Comparison of ENCODE assay signal across 13 cellular contexts in the genomic region with DNA sequence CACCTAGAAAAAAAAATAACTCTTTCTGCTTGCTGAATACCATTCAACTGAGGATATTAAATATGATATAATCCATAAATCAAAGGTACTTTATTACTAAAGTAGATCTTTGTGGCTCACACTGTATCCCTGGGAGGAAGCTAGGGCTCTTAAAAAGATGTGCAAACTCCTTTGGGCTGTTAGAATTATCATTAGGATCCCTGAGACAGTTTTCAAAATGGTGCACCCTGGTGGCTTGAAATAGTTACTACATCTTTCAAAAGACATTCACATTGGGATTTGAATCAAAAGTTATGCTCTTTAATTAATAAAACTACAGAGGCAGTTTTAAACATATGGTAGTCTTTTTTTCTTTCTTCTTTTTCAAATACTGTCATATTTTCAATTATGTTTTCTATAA.
DNase-seq lines count a peak whose midpoint lies in the region; ATAC-seq and TF ChIP-seq lines count a peak whose summit lies in the region.
"Had no signal": no experiment of that assay in that cellular context is flagged by ENCODE, and none has a peak within 500 bp of the region (broad histone marks: within the 10 kb centered on the region; RNA-seq: fewer than 3 reads in every experiment).

No MANE protein-coding gene starts in this region.

- POLR2A ChIA-PET in GM10248 (lab: Yijun Ruan, JAX): no interaction called here

- CTCF ChIA-PET in GM10248 (lab: Yijun Ruan, JAX): interaction anchor here (1.1 kb wide), 1 partner anchor 9 kb away, joined by 5 read pairs; no protein-coding TSS in a partner anchor

- DNase-seq in AG09309 (ENCODE audit: low read depth) (no peak), RPMI7951 (ENCODE audit: low read depth) (peak; percentile 1), foreskin keratinocyte (no peak), GM10248 (ENCODE audit: extremely low spot score) (no peak)
- no peak for DNase-seq in activated CD4-positive, alpha-beta T cell treated with anti-CD3 and anti-CD28 coated beads for 1 hour
- DNase-seq in activated T-cell treated with anti-CD3 and anti-CD28 coated beads, Interleukin-2, amount 50 U/mL, for 1 hour: no peak
- DNase-seq: activated CD8-positive, alpha-beta memory T cell treated with anti-CD3 and anti-CD28 coated beads, Interleukin-2, amount 10 ng/mL, durations not matched to agents 7 days and 5 days; central memory CD4-positive, alpha-beta T cell; hypothalamus; NCI-H1105 treated with DMSO at 0.1 percent for 48 hours had no signal

- H3K4me1 ChIP-seq in foreskin keratinocyte: no peaks in the 10 kb centered on the region

- TF ChIP-seq CTCF in AG09309 (IDR thresholded peaks at IDR 0.05; ENCODE audit: control insufficient read depth, insufficient read depth, low read depth, low read length, missing control alignments) (peak; percentile 44), GM12872 (IDR thresholded peaks at IDR 0.05; ENCODE audit: insufficient read depth, low read depth, low read length) (peak; percentile 46), foreskin keratinocyte (conservative IDR thresholded peaks at IDR 0.05) (peak; percentile 53), GM10248 (IDR thresholded peaks at IDR 0.05; ENCODE audit: control extremely low read depth, extremely low read depth, low read depth, missing control alignments) (no peak)

- no peak overlapping the region for H3K27ac ChIP-seq in foreskin keratinocyte
- H3K27ac ChIP-seq: neutrophil had no signal

- no peaks in the 10 kb centered on the region for H3K27me3 ChIP-seq in foreskin keratinocyte
- H3K27me3 ChIP-seq: neutrophil had no signal

- H3K4me3 ChIP-seq in AG09309 (ENCODE audit: control insufficient read depth, low read depth, low read length): no peak overlapping the region

- ATAC-seq in foreskin keratinocyte (no peak), GM18909 (IDR thresholded peaks at IDR 0.05; ENCODE audit: poor library complexity, unreplicated experiment) (no peak)
- ATAC-seq: activated CD8-positive, alpha-beta memory T cell treated with anti-CD3 and anti-CD28 coated beads, Interleukin-2, amount 10 ng/mL, durations not matched to agents 7 days and 5 days had no signal
